ENCODE assay signal across 8 cellular contexts in the genomic region with DNA sequence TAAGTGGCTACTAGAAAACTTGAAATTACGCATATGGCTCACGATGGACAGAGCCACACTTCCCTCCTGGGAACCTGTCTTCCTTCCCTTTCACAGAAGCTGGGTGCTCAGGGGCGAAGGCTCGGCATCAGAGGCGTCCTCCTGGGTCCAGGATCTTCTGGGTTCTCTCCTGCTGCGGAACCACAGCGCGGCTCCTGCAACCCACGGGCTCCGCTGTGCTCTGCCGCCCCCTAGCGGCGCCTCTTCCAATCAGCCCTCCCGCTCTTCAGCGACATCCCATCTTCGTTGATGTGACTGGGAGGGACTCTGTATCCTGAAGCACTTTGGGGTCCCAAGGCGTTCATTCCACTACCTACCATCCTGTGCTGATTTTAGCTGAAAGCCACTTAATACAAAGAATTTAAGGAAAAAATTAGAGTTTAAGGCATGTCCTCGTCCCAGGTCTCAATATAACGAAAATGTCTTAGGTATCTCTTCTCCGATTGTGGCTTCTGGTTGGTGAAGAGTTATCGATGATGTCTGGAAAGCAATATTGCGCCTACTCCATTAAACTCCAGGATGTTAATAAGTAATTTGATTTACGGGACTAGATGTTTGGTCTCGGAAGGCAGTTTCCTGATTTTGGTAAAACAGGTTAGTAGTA. TPM values are rescaled to one million over a fixed set of nuclear protein-coding genes. Genes with fewer than 3 reads are reported as not detected.
DNase-seq lines count a peak whose midpoint lies in the region; ATAC-seq and TF ChIP-seq lines count a peak whose summit lies in the region.

No MANE protein-coding gene starts in this region.

- peaks cover 3% of the 10 kb centered on the region; the same call in 1 of the 2 replicates for H3K27me3 ChIP-seq in BJ (ENCODE audit: control insufficient read depth, insufficient read depth, low read length)

- no peak for DNase-seq in BJ (ENCODE audit: low read depth)
- DNase-seq in HEK293T (ENCODE audit: extremely low spot score) = peak; percentile 82
- peak; percentile 59 for DNase-seq in NOMO-1 treated with DMSO at 0.1 percent for 48 hours (lab: John Stamatoyannopoulos, UW; ENCODE audit: unreplicated experiment)
- peak; percentile 43 to 55 for DNase-seq in activated CD8-positive, alpha-beta memory T cell treated with anti-CD3 and anti-CD28 coated beads for 4 hours (ENCODE audit: low read depth in 2 of 2)
- peak; percentile 68 for DNase-seq in effector CD8-positive, alpha-beta T cell (lab: John Stamatoyannopoulos, UW)
- peak; percentile 70 to 75 for DNase-seq in memory B cell (ENCODE audit: low spot score in 2 of 2)
- DNase-seq in stimulated activated CD8-positive, alpha-beta memory T cell treated with anti-CD3 and anti-CD28 coated beads, Interleukin-15, amount 100 ng/mL, for 48 hours (ENCODE audit: low read depth in 2 of 2) = peak; percentile 39 to 52

- H3K36me3 ChIP-seq in BJ (ENCODE audit: control insufficient read depth, insufficient read depth, low read length) = no peaks in the 10 kb centered on the region

- H3K27ac Mint-ChIP-seq in memory B cell = no peak overlapping the region

- TF ChIP-seq CTCF in BJ (IDR thresholded peaks at IDR 0.05; ENCODE audit: insufficient read depth, low read depth, low read length) = peak; percentile 99

- H3K4me3 Mint-ChIP-seq in memory B cell = no peak overlapping the region

- ATAC-seq in memory B cell (ENCODE audit: low read depth) (peak; percentile 81), GM21360 (IDR thresholded peaks at IDR 0.05; ENCODE audit: unreplicated experiment) (no peak)

- H3K36me3 Mint-ChIP-seq in memory B cell = no peaks in the 10 kb centered on the region

- H3K4me1 Mint-ChIP-seq in memory B cell = peaks cover 2% of the 10 kb centered on the region

- CTCF ChIA-PET in BJ (lab: Yijun Ruan, JAX) = interaction anchor here (0.6 to 14.3 kb wide), 17 partner anchors 10 to 947 kb away, joined by 3 to 389 read pairs (median 6); partner anchors contain the start of gene ARRB1
- CTCF ChIA-PET in HEK293T (lab: Yijun Ruan, JAX) = interaction anchor here (0.6 to 4.6 kb wide), 5 partner anchors 44 to 1200 kb away, joined by 3 to 24 read pairs (median 4); no protein-coding TSS in a partner anchor

- no peak overlapping the region for H3K4me3 ChIP-seq in BJ (ENCODE audit: low read depth, low read length)

- POLR2A ChIA-PET in BJ (lab: Charles Lee) (no interaction called here), HEK293T (lab: Yijun Ruan, JAX) (no interaction called here)

- H3K9me3 Mint-ChIP-seq in memory B cell = no peaks in the 10 kb centered on the region

- H3K27me3 Mint-ChIP-seq in memory B cell = peaks cover 2% of the 10 kb centered on the region

TF ChIP-seq in HEK293T, 16 proteins besides CTCF, POLR2A, EP300 and RAD21:
- TF ChIP-seq ARNT (IDR thresholded peaks at IDR 0.05) = no peak
- no peak for TF ChIP-seq ELF4 (IDR thresholded peaks at IDR 0.05)
- TF ChIP-seq PKNOX1 (IDR thresholded peaks at IDR 0.05) = no peak
- TF ChIP-seq ZNF384 (IDR thresholded peaks at IDR 0.05) = peak; percentile 57
TF ChIP-seq in HEK293T: peak in this region for 1.

RNA-seq across cellular contexts. Expression of gene RPS3, which starts 14.8 kb away (rescaled TPM):
- 3,005 and 3,406 TPM in 2 replicates for polyA plus RNA-seq in BJ (2011; rRNA removed)
- 700 and 1,218 TPM in 2 replicates for polyA minus RNA-seq in BJ (2011; rRNA and poly(A)+ RNA removed)

RNA-seq across cellular contexts. Expression of gene ARRB1, which starts 33.1 kb away (rescaled TPM):
- polyA plus RNA-seq in BJ (2011; rRNA removed) = 10.0 and 15.7 TPM in 2 replicates
- 14.8 and 25.2 TPM in 2 replicates for polyA minus RNA-seq in BJ (2011; rRNA and poly(A)+ RNA removed)

RNA-seq across cellular contexts. Expression of gene KLHL35, which starts 48.4 kb away (rescaled TPM):
- polyA plus RNA-seq in BJ (2011; rRNA removed) = 1.7 and 3.1 TPM in 2 replicates
- polyA minus RNA-seq in BJ (2011; rRNA and poly(A)+ RNA removed) = 1.0 and 1.7 TPM in 2 replicates
